8 cellular contexts compared by ENCODE assay signal in the genomic region with DNA sequence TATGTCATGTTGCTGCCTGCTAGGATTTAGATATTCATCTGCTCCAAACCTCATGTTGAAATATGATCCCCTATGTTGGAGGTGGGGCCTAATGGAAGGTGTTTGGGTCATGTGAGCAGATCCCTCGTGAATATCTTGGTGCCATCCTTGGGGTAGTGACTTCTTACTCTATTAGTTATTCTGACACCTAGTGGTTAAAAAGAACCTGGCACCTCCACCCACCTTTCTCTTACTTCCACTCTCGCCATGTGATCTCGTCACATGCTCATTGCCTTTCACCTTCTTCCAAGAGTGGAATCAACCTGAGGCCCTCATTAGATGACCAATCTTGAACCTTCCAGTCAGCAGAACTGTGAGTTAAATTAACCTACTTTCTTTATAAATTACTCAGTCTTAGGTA.
DNase-seq lines count a peak whose midpoint lies in the region; ATAC-seq and TF ChIP-seq lines count a peak whose summit lies in the region.

No MANE protein-coding gene starts in this region.

- no peak overlapping the region for H3K4me3 Mint-ChIP-seq in activated CD4-positive, alpha-beta T cell treated with anti-CD3 and anti-CD28 coated beads, Interleukin-2, amount 10 ng/mL, durations not matched to agents 7 days and 5 days

- no peaks in the 10 kb centered on the region for H3K36me3 ChIP-seq in BJ (ENCODE audit: control insufficient read depth, insufficient read depth, low read length)

- POLR2A ChIA-PET in BJ (lab: Charles Lee): no interaction called here
- POLR2A ChIA-PET in activated CD4-positive, alpha-beta T cell treated with anti-CD3 and anti-CD28 coated beads, Interleukin-2, amount 10 ng/mL, durations not matched to agents 7 days and 5 days (lab: Charles Lee): no interaction called here

- no peaks in the 10 kb centered on the region for H3K27me3 Mint-ChIP-seq in activated CD4-positive, alpha-beta T cell treated with anti-CD3 and anti-CD28 coated beads, Interleukin-2, amount 10 ng/mL, durations not matched to agents 7 days and 5 days

- no peak for DNase-seq in BJ (ENCODE audit: low read depth)
- peak; percentile 84 for DNase-seq in OCI-M1 (lab: John Stamatoyannopoulos, UW)
- DNase-seq in left kidney (ENCODE audit: low read depth, low spot score): peak; percentile 29
- DNase-seq in activated naive CD4-positive, alpha-beta T cell treated with anti-CD3 and anti-CD28 coated beads, Interleukin-2, amount 50 U/mL, for 72 hours (ENCODE audit: low spot score in 2 of 2): no peak
- DNase-seq in activated naive CD4-positive, alpha-beta T cell (lab: John Stamatoyannopoulos, UW): no peak
- DNase-seq in activated CD4-positive, alpha-beta T cell treated with anti-CD3 and anti-CD28 coated beads, Interleukin-2, amount 10 ng/mL, durations not matched to agents 7 days and 5 days: no peak

- no peaks in the 10 kb centered on the region for H3K27me3 ChIP-seq in BJ (ENCODE audit: control insufficient read depth, insufficient read depth, low read length)

- H3K27ac Mint-ChIP-seq in activated naive CD4-positive, alpha-beta T cell treated with anti-CD3 and anti-CD28 coated beads, Interleukin-2, amount 50 U/mL, for 72 hours: no peak overlapping the region
- H3K27ac Mint-ChIP-seq in activated CD4-positive, alpha-beta T cell treated with anti-CD3 and anti-CD28 coated beads, Interleukin-2, amount 10 ng/mL, durations not matched to agents 7 days and 5 days: no peak overlapping the region

- H3K4me1 Mint-ChIP-seq in activated CD4-positive, alpha-beta T cell treated with anti-CD3 and anti-CD28 coated beads, Interleukin-2, amount 10 ng/mL, durations not matched to agents 7 days and 5 days: no peaks in the 10 kb centered on the region

- CTCF ChIA-PET in BJ (lab: Yijun Ruan, JAX): no interaction called here
- CTCF ChIA-PET in activated CD4-positive, alpha-beta T cell treated with anti-CD3 and anti-CD28 coated beads, Interleukin-2, amount 10 ng/mL, durations not matched to agents 7 days and 5 days (lab: Charles Lee): no interaction called here

- H3K9me3 Mint-ChIP-seq in activated naive CD4-positive, alpha-beta T cell treated with anti-CD3 and anti-CD28 coated beads, Interleukin-2, amount 50 U/mL, for 72 hours: peaks cover 0 to 7% of the 10 kb centered on the region in 2 donors
- no peaks in the 10 kb centered on the region for H3K9me3 Mint-ChIP-seq in activated CD4-positive, alpha-beta T cell treated with anti-CD3 and anti-CD28 coated beads, Interleukin-2, amount 10 ng/mL, durations not matched to agents 7 days and 5 days

- peak; percentile 14; the same call in 1 of the 2 replicates for TF ChIP-seq CTCF in BJ (IDR thresholded peaks at IDR 0.05; ENCODE audit: insufficient read depth, low read depth, low read length)

- ATAC-seq in GM19025 (IDR thresholded peaks at IDR 0.05; ENCODE audit: low read depth, unreplicated experiment) (peak; percentile 84), HG03066 (IDR thresholded peaks at IDR 0.05; ENCODE audit: low read depth, unreplicated experiment) (peak; percentile 93)
- ATAC-seq in activated naive CD4-positive, alpha-beta T cell treated with anti-CD3 and anti-CD28 coated beads, Interleukin-2, amount 50 U/mL, for 72 hours: no peak

- H3K4me3 ChIP-seq in BJ (ENCODE audit: low read depth, low read length): no peak overlapping the region

- no peaks in the 10 kb centered on the region for H3K36me3 Mint-ChIP-seq in activated naive CD4-positive, alpha-beta T cell treated with anti-CD3 and anti-CD28 coated beads, Interleukin-2, amount 50 U/mL, for 72 hours
- no peaks in the 10 kb centered on the region for H3K36me3 Mint-ChIP-seq in activated CD4-positive, alpha-beta T cell treated with anti-CD3 and anti-CD28 coated beads, Interleukin-2, amount 10 ng/mL, durations not matched to agents 7 days and 5 days (ENCODE audit: low read depth)

Comparison
In these comparisons a context has a peak if more than half of its experiments do, and no peak if none do; other contexts are left out.
1. DNase-seq: peak in OCI-M1 (single experiment) and left kidney (single experiment); none in BJ (single experiment), activated naive CD4-positive, alpha-beta T cell treated with anti-CD3 and anti-CD28 coated beads, Interleukin-2, amount 50 U/mL, for 72 hours (0 of 2), activated naive CD4-positive, alpha-beta T cell (0 of 4) and activated CD4-positive, alpha-beta T cell treated with anti-CD3 and anti-CD28 coated beads, Interleukin-2, amount 10 ng/mL, durations not matched to agents 7 days and 5 days (single experiment).
2. ATAC-seq: peak in GM19025 (single experiment) and HG03066 (single experiment); none in activated naive CD4-positive, alpha-beta T cell treated with anti-CD3 and anti-CD28 coated beads, Interleukin-2, amount 50 U/mL, for 72 hours (0 of 2).